8 cellular contexts compared by ENCODE assay signal in genomic region chr13:33286143-33286542, GRCh38.
A peak's percentile ranks its signal among the peaks of the same experiment; 100 is the strongest.
DNase-seq lines count a peak whose midpoint lies in the region; ATAC-seq and TF ChIP-seq lines count a peak whose summit lies in the region.

No MANE protein-coding gene starts in this region.

- in situ Hi-C loops in HAP-1 (cut with MboI; ENCODE audit: low sequenced_read_pairs): no loop called here

- no peak for DNase-seq in GM12864 (ENCODE audit: low read depth)
- no peak for DNase-seq in foreskin fibroblast
- DNase-seq in retinal pigment epithelial cell (ENCODE audit: low read depth): no peak
- no peak for DNase-seq in HAP-1 (ENCODE audit: low spot score in 2 of 2)
- DNase-seq in T1000 (lab: John Stamatoyannopoulos, UW): no peak

- peak overlapping the region; percentile 72; the same call in 1 of the 2 replicates for H3K4me3 ChIP-seq in GM12864 (ENCODE audit: low read depth, low read length)
- peak overlapping the region; percentile 48 for H3K4me3 ChIP-seq in WI38 (ENCODE audit: low read depth, low read length)
- H3K4me3 ChIP-seq in foreskin fibroblast (ENCODE audit: low read depth in 1 of 2, low read length in 2 of 2): peak overlapping the region; percentile 74 to 88
- H3K4me3 ChIP-seq in retinal pigment epithelial cell (ENCODE audit: low read length): peak overlapping the region; percentile 75
- H3K4me3 ChIP-seq in HAP-1: no peak overlapping the region

- no peaks in the 10 kb centered on the region for H3K9me3 ChIP-seq in HAP-1

- 0 out of 2 replicates have a peak, but pooled peaks cover 3% of the 10 kb centered on the region for H3K4me1 ChIP-seq in HAP-1

- H3K27me3 ChIP-seq in HAP-1 (ENCODE audit: low read depth): no peaks in the 10 kb centered on the region

- TF ChIP-seq CTCF in GM12864 (IDR thresholded peaks at IDR 0.05; ENCODE audit: low read depth, low read length, missing control alignments): no peak
- no peak for TF ChIP-seq CTCF in WI38 (IDR thresholded peaks at IDR 0.05; ENCODE audit: low read depth, low read length)
- no peak for TF ChIP-seq CTCF in foreskin fibroblast (IDR thresholded peaks at IDR 0.05; ENCODE audit: low read depth, low read length)
- TF ChIP-seq CTCF in retinal pigment epithelial cell (conservative IDR thresholded peaks at IDR 0.05; ENCODE audit: low read depth, low read length): no peak

- ATAC-seq in GM21528 (IDR thresholded peaks at IDR 0.05; ENCODE audit: low FRiP score, unreplicated experiment) (no peak), HG03457 (IDR thresholded peaks at IDR 0.05; ENCODE audit: unreplicated experiment) (no peak)

- H3K36me3 ChIP-seq in HAP-1 (replicated peaks): no peaks in the 10 kb centered on the region
